In genomic region chr19:44112802-44113137, GRCh38 we compare ENCODE assay signal across 1 cellular context.
TF ChIP-seq lines count a peak whose summit lies in the region.

No MANE protein-coding gene starts in this region.

TF ChIP-seq in H1, 55 proteins besides CTCF, POLR2A, EP300 and RAD21:
- TF ChIP-seq GABPA (IDR thresholded peaks at IDR 0.05; ENCODE audit: borderline replicate concordance, insufficient read depth, low read length), result no peak
- no peak for TF ChIP-seq YY1 (IDR thresholded peaks at IDR 0.05; ENCODE audit: low read depth, low read length)
- no peak for TF ChIP-seq SIN3A (conservative IDR thresholded peaks at IDR 0.05 in 1 of 2, IDR thresholded peaks at IDR 0.05 in 1 of 2; ENCODE audit: low read depth in 1 of 2, low read length in 2 of 2)
- TF ChIP-seq SRF (IDR thresholded peaks at IDR 0.05; ENCODE audit: low read depth, low read length), result no peak
- peak; percentile 32; the same call in 1 of the 2 replicates for TF ChIP-seq PHF8 (conservative IDR thresholded peaks at IDR 0.05; ENCODE audit: low read depth, low read length)
